ENCODE assay signal across 1 cellular context in genomic region chr14:103870891-103871595, GRCh38.
TF ChIP-seq lines count a peak whose summit lies in the region.

No MANE protein-coding gene starts in this region.

TF ChIP-seq in K562, 482 proteins besides CTCF, POLR2A, EP300 and RAD21 (continued from another document):
- TF ChIP-seq ZNF280B (CRISPR knock-in tag; IDR thresholded peaks at IDR 0.05), result no peak
- no peak for TF ChIP-seq NFE2L1 (tag; IDR thresholded peaks at IDR 0.05; ENCODE audit: borderline replicate concordance, low read depth)
- TF ChIP-seq RBM25 (IDR thresholded peaks at IDR 0.05; ENCODE audit: low read depth, low read length, severe bottlenecking), result no peak
- no peak for TF ChIP-seq ZNF740 (CRISPR knock-in tag; IDR thresholded peaks at IDR 0.05)
- TF ChIP-seq ZNF740 (tag; IDR thresholded peaks at IDR 0.05), result no peak
TF ChIP-seq in K562: peak in this region for 0.
